Comparison of ENCODE assay signal across 28 cellular contexts in the genomic region with DNA sequence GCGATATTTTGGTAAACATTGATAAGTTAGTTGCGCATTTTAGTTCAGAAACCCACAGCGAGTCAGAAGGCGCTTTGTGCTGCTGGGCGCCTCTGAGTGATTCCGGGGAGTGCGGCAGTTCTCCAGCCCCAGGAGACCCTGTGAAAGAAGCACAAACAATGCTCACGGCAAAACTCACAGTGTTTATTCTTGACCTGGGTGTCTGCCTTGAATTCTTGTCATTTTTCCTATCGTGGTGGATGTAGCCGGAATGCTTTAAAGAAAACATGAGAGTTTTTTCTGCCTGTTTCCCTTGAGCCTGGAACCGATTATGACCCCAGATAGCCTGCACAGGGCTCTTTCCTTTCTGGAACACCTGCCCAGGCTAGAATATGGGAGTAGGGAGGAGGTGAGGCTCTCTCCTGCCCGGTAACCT. TPM values are rescaled to one million over a fixed set of nuclear protein-coding genes. Genes with fewer than 3 reads are reported as not detected.
DNase-seq lines count a peak whose midpoint lies in the region; ATAC-seq and TF ChIP-seq lines count a peak whose summit lies in the region.
"Had no signal": no experiment of that assay in that cellular context is flagged by ENCODE, and none has a peak within 500 bp of the region (broad histone marks: within the 10 kb centered on the region; RNA-seq: fewer than 3 reads in every experiment).

No MANE protein-coding gene starts in this region.

- H3K9me3 ChIP-seq in neuronal stem cell (replicated peaks in 1 of 2; ENCODE audit: control insufficient read depth in 2 of 2, insufficient read depth in 1 of 2, low read depth in 1 of 2, low read length in 2 of 2), result peaks cover 0 to 2% of the 10 kb centered on the region in 2 donors
- H3K9me3 ChIP-seq: breast epithelium, Peyer's patch had no signal

- peaks cover 32% of the 10 kb centered on the region for H3K4me1 Mint-ChIP-seq in type B pancreatic cell (ENCODE audit: unreplicated experiment)

- no peak overlapping the region for H3K4me2 ChIP-seq in neuronal stem cell (ENCODE audit: insufficient read depth, low read length, poor library complexity, severe bottlenecking)

- no peak overlapping the region for H4K91ac ChIP-seq in neuronal stem cell (ENCODE audit: low read depth, low read length, poor library complexity)

- no CpG with 5 or more reads among the region's 12 CpGs for WGBS in neuronal stem cell (ENCODE audit: extremely low coverage in 2 of 2, insufficient read length in 2 of 2, insufficient replicate concordance in 1 of 2), 2 donors

- H3K27me3 Mint-ChIP-seq in type B pancreatic cell, result no peaks in the 10 kb centered on the region
- H3K27me3 Mint-ChIP-seq: activated CD4-positive, alpha-beta T cell treated with anti-CD3 and anti-CD28 coated beads, Interleukin-2, amount 10 ng/mL, durations not matched to agents 24 days and 14 days; stimulated activated memory B cell treated with anti-CD40 and anti-IgM and Interleukin-4, amounts not matched to agents 10 μg/mL and 1 μg/mL and 100 μg/mL, for 72 hours had no signal

- no peak overlapping the region for H2BK15ac ChIP-seq in neuronal stem cell (ENCODE audit: low read length)

- no peak overlapping the region for H3K14ac ChIP-seq in neuronal stem cell (ENCODE audit: low read length)

- H3K9ac ChIP-seq in neuronal stem cell (ENCODE audit: low read depth, low read length, poor library complexity), result no peak overlapping the region

- H2BK5ac ChIP-seq in neuronal stem cell (ENCODE audit: low read length), result no peak overlapping the region

- no peak overlapping the region for H3K18ac ChIP-seq in neuronal stem cell (ENCODE audit: low read length)

- H3K23ac ChIP-seq in neuronal stem cell (ENCODE audit: low read depth, low read length, poor library complexity), result no peak overlapping the region

- H2AFZ ChIP-seq in neuronal stem cell (ENCODE audit: low read length), result no peak overlapping the region

- H3K36me3 ChIP-seq in neuronal stem cell (replicated peaks in 1 of 2; ENCODE audit: control insufficient read depth in 2 of 2, insufficient read depth in 2 of 2, low read length in 2 of 2), result peaks cover 0 to 12% of the 10 kb centered on the region in 2 donors
- no peaks in the 10 kb centered on the region for H3K36me3 ChIP-seq in H7 (replicated peaks; ENCODE audit: control insufficient read depth, insufficient read depth, low read length)
- H3K36me3 ChIP-seq: breast epithelium, Peyer's patch had no signal

- ATAC-seq in GM18868 (IDR thresholded peaks at IDR 0.05; ENCODE audit: unreplicated experiment), result no peak
- ATAC-seq: activated naive CD4-positive, alpha-beta T cell treated with anti-CD3 and anti-CD28 coated beads, Interleukin-2, amount 50 U/mL, for 72 hours; left ventricle myocardium superior; stimulated activated memory B cell treated with anti-CD40 and anti-IgM and Interleukin-4, amounts not matched to agents 10 μg/mL and 1 μg/mL and 100 μg/mL, for 72 hours had no signal

- H2BK120ac ChIP-seq in neuronal stem cell (ENCODE audit: low read depth, low read length), result no peak overlapping the region

- peak overlapping the region; percentile 71 for H3K4me3 Mint-ChIP-seq in type B pancreatic cell
- H3K4me3 Mint-ChIP-seq: activated CD4-positive, alpha-beta T cell treated with anti-CD3 and anti-CD28 coated beads, Interleukin-2, amount 10 ng/mL, durations not matched to agents 24 days and 14 days; immature natural killer cell; stimulated activated memory B cell treated with anti-CD40 and anti-IgM and Interleukin-4, amounts not matched to agents 10 μg/mL and 1 μg/mL and 100 μg/mL, for 72 hours had no signal

- H2AK5ac ChIP-seq in neuronal stem cell (ENCODE audit: low read depth, low read length), result no peak overlapping the region

- H2BK12ac ChIP-seq in neuronal stem cell (ENCODE audit: low read length), result no peak overlapping the region

- no peak overlapping the region for H4K8ac ChIP-seq in neuronal stem cell (ENCODE audit: low read depth, low read length)

- H3K27ac ChIP-seq in neuronal stem cell (replicated peaks; ENCODE audit: low read length), result peak overlapping the region; percentile 46
- H3K27ac ChIP-seq: 22Rv1, breast epithelium, C4-2B, HL-60, Peyer's patch had no signal

- H3K4me1 ChIP-seq in neuronal stem cell (ENCODE audit: control insufficient read depth in 2 of 2, insufficient read depth in 1 of 2, low read depth in 1 of 2, low read length in 2 of 2), result peaks cover 3 to 6% of the 10 kb centered on the region in 2 donors

- H3K9me3 Mint-ChIP-seq in type B pancreatic cell, result peaks cover 5% of the 10 kb centered on the region
- H3K9me3 Mint-ChIP-seq: activated CD4-positive, alpha-beta T cell treated with anti-CD3 and anti-CD28 coated beads, Interleukin-2, amount 10 ng/mL, durations not matched to agents 24 days and 14 days; activated naive CD4-positive, alpha-beta T cell treated with anti-CD3 and anti-CD28 coated beads, Interleukin-2, amount 50 U/mL, for 72 hours; stimulated activated memory B cell treated with anti-CD40 and anti-IgM and Interleukin-4, amounts not matched to agents 10 μg/mL and 1 μg/mL and 100 μg/mL, for 72 hours had no signal

- H3K4ac ChIP-seq in neuronal stem cell (ENCODE audit: low read length), result no peak overlapping the region

- TF ChIP-seq CTCF in type B pancreatic cell (conservative IDR thresholded peaks at IDR 0.05), result no peak

- H3K27me3 ChIP-seq in neuronal stem cell (ENCODE audit: control insufficient read depth in 3 of 3, insufficient read depth in 3 of 3, low read depth in 1 of 3, low read length in 3 of 3) (no peaks in the 10 kb centered on the region), H7 (ENCODE audit: control insufficient read depth, insufficient read depth, low read length) (peaks cover 2% of the 10 kb centered on the region; the same call in 1 of the 2 replicates)
- H3K27me3 ChIP-seq: Peyer's patch had no signal

- no peaks in the 10 kb centered on the region for H3K79me1 ChIP-seq in neuronal stem cell (ENCODE audit: low read depth, low read length)

- peak overlapping the region; percentile 80 for H3K27ac Mint-ChIP-seq in type B pancreatic cell
- H3K27ac Mint-ChIP-seq: activated CD4-positive, alpha-beta T cell treated with anti-CD3 and anti-CD28 coated beads, Interleukin-2, amount 10 ng/mL, durations not matched to agents 24 days and 14 days; activated naive CD4-positive, alpha-beta T cell treated with anti-CD3 and anti-CD28 coated beads, Interleukin-2, amount 50 U/mL, for 72 hours; immature natural killer cell; stimulated activated memory B cell treated with anti-CD40 and anti-IgM and Interleukin-4, amounts not matched to agents 10 μg/mL and 1 μg/mL and 100 μg/mL, for 72 hours had no signal

- H3K4me3 ChIP-seq in neuronal stem cell (ENCODE audit: low read length in 2 of 2) (no peak overlapping the region), H7 (ENCODE audit: insufficient read depth, low read depth, low read length) (no peak overlapping the region)
- H3K4me3 ChIP-seq: breast epithelium, Peyer's patch had no signal

- H3K36me3 Mint-ChIP-seq in type B pancreatic cell, result peaks cover 24% of the 10 kb centered on the region

- DNase-seq in NCI-H748 (lab: John Stamatoyannopoulos, UW; ENCODE audit: unreplicated experiment) (peak; percentile 19), NCI-H748 treated with DMSO at 0.1 percent for 48 hours (lab: John Stamatoyannopoulos, UW) (no peak), hepatic stellate cell (ENCODE audit: low spot score) (peak; percentile 19), neuronal stem cell (ENCODE audit: low spot score) (no peak), type B pancreatic cell (ENCODE audit: extremely low spot score, unreplicated experiment) (no peak), DMS 273 treated with DMSO at 0.1 percent for 48 hours (lab: John Stamatoyannopoulos, UW) (no peak), H7 (no peak)
- DNase-seq: activated CD4-positive, alpha-beta T cell treated with anti-CD3 and anti-CD28 coated beads, Interleukin-2, amount 10 ng/mL, durations not matched to agents 24 days and 14 days; activated CD8-positive, alpha-beta memory T cell treated with anti-CD3 and anti-CD28 coated beads for 24 hours; activated effector memory CD4-positive, alpha-beta T cell treated with Interleukin-2 at 50 U/mL for 16 hours; activated T-cell treated with anti-CD3 and anti-CD28 coated beads for 4 hours; amygdala; immature natural killer cell; left ventricle myocardium superior; NCI-H1417 treated with DMSO at 0.1 percent for 48 hours; NCI-H2081; NCI-H2227 treated with DMSO at 0.1 percent for 48 hours; NCI-H69; nucleus accumbens; Peyer's patch; SHP77 had no signal

RNA-seq across cellular contexts. Expression of gene TBL1X, which starts 6.7 kb away (rescaled TPM):
- polyA plus RNA-seq in neuronal stem cell (2013, experiment 1 of 2), result 47.0 TPM
- polyA plus RNA-seq in neuronal stem cell (2013, experiment 2 of 2), result 46.6 TPM
- 41.3 and 91.6 TPM in 2 replicates for total RNA-seq in type B pancreatic cell (ENCODE audit: low replicate concordance)
- total RNA-seq in H7 (2014; rRNA removed; shearing (Covaris generic)), result 45.7 and 57.0 TPM in 2 replicates

Comparison
In these comparisons a context has a peak if more than half of its experiments do, and no peak if none do; other contexts are left out.
1. DNase-seq: peak in NCI-H748 (single experiment) and hepatic stellate cell (single experiment); none in NCI-H748 treated with DMSO at 0.1 percent for 48 hours (single experiment), neuronal stem cell (single experiment), type B pancreatic cell (single experiment), DMS 273 treated with DMSO at 0.1 percent for 48 hours (single experiment) and H7 (single experiment).